8 cellular contexts compared by ENCODE assay signal in the genomic region with DNA sequence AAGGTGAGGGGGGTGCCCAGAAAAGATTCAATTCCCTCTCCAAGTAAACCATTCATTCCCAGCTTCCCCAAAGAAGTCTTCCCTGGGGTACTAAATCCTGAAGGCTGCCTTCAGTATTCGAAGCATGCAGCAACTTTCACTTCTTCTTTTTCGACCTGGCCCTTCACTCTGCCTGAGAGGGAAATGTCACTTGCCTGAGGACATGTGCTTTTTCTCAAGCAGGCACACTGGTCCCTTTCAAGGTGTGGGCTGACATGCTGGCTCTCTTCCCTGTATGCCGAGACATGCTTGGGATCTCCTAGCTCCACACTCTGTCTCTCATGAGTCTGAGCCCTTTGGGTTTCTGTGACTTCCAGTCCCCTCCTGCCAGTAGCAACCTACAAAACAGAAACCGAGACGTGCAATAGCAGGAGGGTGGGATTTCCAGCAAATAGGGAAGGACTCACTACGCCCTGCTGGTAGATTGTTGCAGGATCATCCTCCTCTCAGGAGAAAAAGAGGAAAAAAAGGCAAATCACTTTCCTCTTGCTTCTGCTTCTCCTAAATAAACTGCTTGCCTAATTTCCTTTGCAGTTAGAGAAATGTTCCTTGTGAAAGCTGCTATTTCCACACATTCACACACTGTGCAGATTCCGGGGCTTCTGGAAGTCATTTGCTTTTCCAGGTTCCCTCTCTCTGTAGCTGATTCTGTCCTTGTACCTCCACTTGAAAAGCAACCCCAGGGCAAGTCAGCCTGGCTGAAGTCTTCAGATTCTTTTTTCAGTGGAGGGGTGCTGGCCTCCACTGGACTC. TPM values are rescaled to one million over a fixed set of nuclear protein-coding genes. Genes with fewer than 3 reads are reported as not detected.
A peak's percentile ranks its signal among the peaks of the same experiment; 100 is the strongest.
DNase-seq lines count a peak whose midpoint lies in the region; ATAC-seq lines count a peak whose summit lies in the region.

No MANE protein-coding gene starts in this region.

- peak overlapping the region; percentile 71 to 78 for H3K4me3 Mint-ChIP-seq in activated T-cell treated with anti-CD3 and anti-CD28 coated beads, Interleukin-2, amount 50 U/mL, for 72 hours
- peak overlapping the region in 2 of 7 donors; percentile 45 to 54 for H3K4me3 Mint-ChIP-seq in CD8-positive, alpha-beta memory T cell

- no peaks in the 10 kb centered on the region for H3K36me3 Mint-ChIP-seq in activated T-cell treated with anti-CD3 and anti-CD28 coated beads, Interleukin-2, amount 50 U/mL, for 72 hours (ENCODE audit: insufficient read depth in 2 of 2)
- peaks cover 0 to 1% (median 0%) of the 10 kb centered on the region in 3 donors for H3K36me3 Mint-ChIP-seq in CD8-positive, alpha-beta memory T cell

- CTCF ChIA-PET in CD8-positive, alpha-beta memory T cell (lab: Charles Lee) = interaction anchor here (1.0 to 5.4 kb wide), 19 partner anchors 10 to 348 kb away, joined by 3 to 62 read pairs (median 8); a partner anchor contains a TSS

- no peak for ATAC-seq in activated T-cell treated with anti-CD3 and anti-CD28 coated beads, Interleukin-2, amount 50 U/mL, for 72 hours (replicated peaks in 1 of 2)
- ATAC-seq in HG02981 (IDR thresholded peaks at IDR 0.05; ENCODE audit: unreplicated experiment) = peak; percentile 76

- H3K4me1 ChIP-seq in CD8-positive, alpha-beta memory T cell (ENCODE audit: insufficient read depth, low read length) = peaks cover 13% of the 10 kb centered on the region

- no peak for DNase-seq in activated T-cell treated with anti-CD3 and anti-CD28 coated beads, Interleukin-2, amount 50 U/mL, for 72 hours
- DNase-seq in activated T-cell treated with anti-CD3 and anti-CD28 coated beads for 4 hours (no peak), SK-MEL-5 (ENCODE audit: low read depth, low spot score) (peak; percentile 6), pons (ENCODE audit: low spot score) (peak; percentile 67), NCI-H69 (lab: John Stamatoyannopoulos, UW) (no peak), iPS-NIHi11 (ENCODE audit: low spot score) (no peak)
- DNase-seq in CD8-positive, alpha-beta memory T cell = no peak

- H3K4me3 ChIP-seq in CD8-positive, alpha-beta memory T cell (ENCODE audit: low read length) = no peak overlapping the region

- H3K27ac ChIP-seq in CD8-positive, alpha-beta memory T cell (ENCODE audit: low read depth, low read length) = no peak overlapping the region

- H3K27me3 ChIP-seq in CD8-positive, alpha-beta memory T cell (ENCODE audit: insufficient read depth, low read length, poor library complexity, severe bottlenecking) = no peaks in the 10 kb centered on the region

- no peaks in the 10 kb centered on the region for H3K36me3 ChIP-seq in CD8-positive, alpha-beta memory T cell (ENCODE audit: insufficient read depth, low read length)

- H3K9me3 Mint-ChIP-seq in activated T-cell treated with anti-CD3 and anti-CD28 coated beads, Interleukin-2, amount 50 U/mL, for 72 hours = no peaks in the 10 kb centered on the region
- no peaks in the 10 kb centered on the region for H3K9me3 Mint-ChIP-seq in CD8-positive, alpha-beta memory T cell

- in situ Hi-C loops in SK-MEL-5 (cut with HindIII; ENCODE audit: low pct_unique_long_range_greater_than_20kb, low sequenced_read_pairs) = no loop called here

- H3K27ac Mint-ChIP-seq in activated T-cell treated with anti-CD3 and anti-CD28 coated beads, Interleukin-2, amount 50 U/mL, for 72 hours = peak overlapping the region; percentile 47
- peak overlapping the region in 1 of 8 donors; percentile 35 for H3K27ac Mint-ChIP-seq in CD8-positive, alpha-beta memory T cell

- peaks cover 42% of the 10 kb centered on the region for H3K4me1 Mint-ChIP-seq in activated T-cell treated with anti-CD3 and anti-CD28 coated beads, Interleukin-2, amount 50 U/mL, for 72 hours (ENCODE audit: low read depth)
- H3K4me1 Mint-ChIP-seq in CD8-positive, alpha-beta memory T cell = peaks cover 14 to 22% (median 20%) of the 10 kb centered on the region in 3 donors

- no peaks in the 10 kb centered on the region for H3K9me3 ChIP-seq in CD8-positive, alpha-beta memory T cell (ENCODE audit: low read length)

- POLR2A ChIA-PET in CD8-positive, alpha-beta memory T cell (lab: Charles Lee) = no interaction called here

- H3K27me3 Mint-ChIP-seq in activated T-cell treated with anti-CD3 and anti-CD28 coated beads, Interleukin-2, amount 50 U/mL, for 72 hours (ENCODE audit: low read depth) = no peaks in the 10 kb centered on the region
- H3K27me3 Mint-ChIP-seq in CD8-positive, alpha-beta memory T cell = no peaks in the 10 kb centered on the region

RNA-seq across cellular contexts. Expression of a gene that starts 33.4 kb away (rescaled TPM):
- 10 to 100 TPM; 47.7 to 54.5 TPM for total RNA-seq in activated T-cell treated with anti-CD3 and anti-CD28 coated beads, Interleukin-2, amount 50 U/mL, for 72 hours
- 35.3 and 40.1 TPM in 2 replicates for total RNA-seq in SK-MEL-5 (2014; rRNA removed; shearing (Covaris generic))
- polyA plus RNA-seq in SK-MEL-5 (2015; cell fraction: cytosol; rRNA removed) = 29.3 and 38.1 TPM in 2 replicates
- 152 and 164 TPM in 2 replicates for polyA plus RNA-seq in SK-MEL-5 (2015; cell fraction: nucleus; rRNA removed)
- total RNA-seq in CD8-positive, alpha-beta memory T cell = 10 to 100 TPM; 45.1 TPM
- 6.8 TPM for polyA plus RNA-seq in CD8-positive, alpha-beta memory T cell

Comparison
In these comparisons a context has a peak if more than half of its experiments do, and no peak if none do; other contexts are left out.
1. DNase-seq: peak in SK-MEL-5 (single experiment) and pons (single experiment); none in activated T-cell treated with anti-CD3 and anti-CD28 coated beads, Interleukin-2, amount 50 U/mL, for 72 hours (0 of 2), activated T-cell treated with anti-CD3 and anti-CD28 coated beads for 4 hours (single experiment), NCI-H69 (single experiment), iPS-NIHi11 (single experiment) and CD8-positive, alpha-beta memory T cell (0 of 5).